ENCODE assay signal across 19 cellular contexts in the genomic region with DNA sequence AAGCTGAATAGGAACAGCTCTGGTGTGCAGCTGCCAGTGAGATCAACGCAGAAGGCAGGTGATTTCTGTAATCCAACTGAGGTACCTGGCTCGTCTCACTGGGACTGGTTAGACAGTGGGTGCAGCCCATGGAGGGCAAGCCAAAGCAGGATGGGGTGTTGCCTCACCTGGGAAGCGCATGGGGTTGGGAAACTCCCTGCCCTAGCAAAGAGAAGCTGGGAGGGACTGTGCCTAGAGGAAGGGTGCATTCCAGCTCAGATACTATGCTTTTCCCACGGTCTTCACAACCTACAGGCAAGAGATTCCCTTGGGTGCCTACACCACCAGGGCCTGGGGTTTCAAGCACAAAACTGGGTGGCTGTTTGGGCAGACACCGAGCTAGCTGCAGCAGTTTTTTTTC.
DNase-seq lines count a peak whose midpoint lies in the region; ATAC-seq, FAIRE-seq and TF ChIP-seq lines count a peak whose summit lies in the region.
"Had no signal": no experiment of that assay in that cellular context is flagged by ENCODE, and none has a peak within 500 bp of the region (broad histone marks: within the 10 kb centered on the region; RNA-seq: fewer than 3 reads in every experiment).

No MANE protein-coding gene starts in this region.

- POLR2A ChIA-PET in MCF 10A (lab: Yijun Ruan, JAX), result interaction anchor here (1.1 kb wide), 1 partner anchor 9 kb away, joined by 3 read pairs; no protein-coding TSS in a partner anchor

- TF ChIP-seq POLR2A in breast epithelium (IDR thresholded peaks at IDR 0.05), result no peak
- no peak for TF ChIP-seq POLR2A in Peyer's patch (IDR thresholded peaks at IDR 0.05)

- intact Hi-C loops in MCF 10A (cut with micrococcal nuclease) (no loop called here), breast epithelium (cut with DNase I; ENCODE audit: low total_unique reads) (no loop called here), lower lobe of right lung (cut with DNase I) (no loop called here)

- no peak overlapping the region for H3K27ac Mint-ChIP-seq in MCF 10A (ENCODE audit: low read depth, unreplicated experiment)
- H3K27ac Mint-ChIP-seq: B cell; CD4-positive, CD25-positive, alpha-beta regulatory T cell had no signal

- H3K36me3 ChIP-seq in breast epithelium, result no peaks in the 10 kb centered on the region
- no peaks in the 10 kb centered on the region for H3K36me3 ChIP-seq in bronchial epithelial cell (ENCODE audit: control insufficient read depth, insufficient read depth, low read length)
- H3K36me3 ChIP-seq in lower lobe of right lung, result no peaks in the 10 kb centered on the region
- no peaks in the 10 kb centered on the region for H3K36me3 ChIP-seq in Peyer's patch

- CTCF ChIA-PET in MCF 10A (lab: Yijun Ruan, JAX), result interaction anchor here (0.6 to 1.6 kb wide), 6 partner anchors 10 to 47 kb away, joined by 3 to 6 read pairs (median 6); no protein-coding TSS in a partner anchor

- TF ChIP-seq CTCF in MCF 10A (IDR thresholded peaks at IDR 0.05; ENCODE audit: unreplicated experiment), result no peak
- TF ChIP-seq CTCF in breast epithelium (IDR thresholded peaks at IDR 0.05), result no peak
- TF ChIP-seq CTCF in bronchial epithelial cell (IDR thresholded peaks at IDR 0.05; ENCODE audit: insufficient read depth, low read length, severe bottlenecking), result no peak
- TF ChIP-seq CTCF in lower lobe of right lung (IDR thresholded peaks at IDR 0.05), result no peak
- no peak for TF ChIP-seq CTCF in Peyer's patch (IDR thresholded peaks at IDR 0.05)

- H3K4me3 Mint-ChIP-seq in MCF 10A (ENCODE audit: unreplicated experiment), result no peak overlapping the region
- H3K4me3 Mint-ChIP-seq: B cell; CD4-positive, CD25-positive, alpha-beta regulatory T cell had no signal

- H3K4me1 ChIP-seq in breast epithelium (no peaks in the 10 kb centered on the region), lower lobe of right lung (peaks cover 11% of the 10 kb centered on the region), Peyer's patch (no peaks in the 10 kb centered on the region)

- H3K4me3 ChIP-seq in breast epithelium (no peak overlapping the region), bronchial epithelial cell (ENCODE audit: low read depth, low read length) (no peak overlapping the region), lower lobe of right lung (no peak overlapping the region), Peyer's patch (no peak overlapping the region)

- no peaks in the 10 kb centered on the region for H3K9me3 ChIP-seq in breast epithelium
- H3K9me3 ChIP-seq in lower lobe of right lung, result no peaks in the 10 kb centered on the region
- H3K9me3 ChIP-seq in Peyer's patch, result no peaks in the 10 kb centered on the region

- DNase-seq in MCF 10A (ENCODE audit: unreplicated experiment) (peak; percentile 81), breast epithelium (ENCODE audit: low spot score in 2 of 2) (no peak), bronchial epithelial cell (ENCODE audit: low read depth) (peak; percentile 91), lower lobe of right lung (no peak), Peyer's patch (no peak), NCI-H1417 (lab: John Stamatoyannopoulos, UW) (no peak), NCI-H1105 treated with DMSO at 0.1 percent for 48 hours (lab: John Stamatoyannopoulos, UW) (no peak)
- DNase-seq: CD4-positive, CD25-positive, alpha-beta regulatory T cell; GOT3; KG1; NCI-H146; NCI-H2081 treated with DMSO at 0.1 percent for 48 hours; NCI-H510A treated with DMSO at 0.1 percent for 48 hours; Right ventricle myocardium superior had no signal

- peak; percentile 68 to 84 for ATAC-seq in lower lobe of right lung
- ATAC-seq in GM18511 (IDR thresholded peaks at IDR 0.05; ENCODE audit: unreplicated experiment), result no peak
- ATAC-seq: Panc1 had no signal

- H3K27ac ChIP-seq in breast epithelium (no peak overlapping the region), lower lobe of right lung (no peak overlapping the region), Peyer's patch (no peak overlapping the region)
- H3K27ac ChIP-seq: 22Rv1 had no signal

- no peaks in the 10 kb centered on the region for H3K9me3 Mint-ChIP-seq in MCF 10A (ENCODE audit: unreplicated experiment)

- H3K27me3 ChIP-seq in breast epithelium, result no peaks in the 10 kb centered on the region
- no peaks in the 10 kb centered on the region for H3K27me3 ChIP-seq in bronchial epithelial cell (ENCODE audit: control insufficient read depth, insufficient read depth, low read length)
- H3K27me3 ChIP-seq in lower lobe of right lung (ENCODE audit: low read depth), result no peaks in the 10 kb centered on the region
- no peaks in the 10 kb centered on the region for H3K27me3 ChIP-seq in Peyer's patch

- no peaks in the 10 kb centered on the region for H3K36me3 Mint-ChIP-seq in MCF 10A (ENCODE audit: insufficient read depth, unreplicated experiment)
- H3K36me3 Mint-ChIP-seq: CD4-positive, CD25-positive, alpha-beta regulatory T cell had no signal

- H3K4me1 Mint-ChIP-seq in MCF 10A (ENCODE audit: insufficient read depth, unreplicated experiment), result no peaks in the 10 kb centered on the region
- H3K4me1 Mint-ChIP-seq: B cell; CD4-positive, CD25-positive, alpha-beta regulatory T cell had no signal

- no peak for FAIRE-seq in bronchial epithelial cell (lab: Jason Lieb, UNC)
- FAIRE-seq: GM18507 had no signal

- BruUV-seq in MCF 10A (replicated peaks; lab: Mats Ljungman, UMichigan), result no TSS peak

- no peaks in the 10 kb centered on the region for H3K27me3 Mint-ChIP-seq in MCF 10A (ENCODE audit: insufficient read depth, unreplicated experiment)

Comparison
In these comparisons a context has a peak if more than half of its experiments do, and no peak if none do; other contexts are left out.
1. DNase-seq: peak in MCF 10A (single experiment) and bronchial epithelial cell (single experiment); none in breast epithelium (0 of 2), lower lobe of right lung (single experiment), Peyer's patch (0 of 3), NCI-H1417 (0 of 3) and NCI-H1105 treated with DMSO at 0.1 percent for 48 hours (single experiment).